ENCODE assay signal across 2 cellular contexts in genomic region chr19:34300380-34300779, GRCh38.
TF ChIP-seq lines count a peak whose summit lies in the region.

No MANE protein-coding gene starts in this region.

TF ChIP-seq in HCT116, 20 proteins besides CTCF, POLR2A, EP300 and RAD21:
- no peak for TF ChIP-seq JUND (IDR thresholded peaks at IDR 0.05)
- no peak for TF ChIP-seq ZNF274 (IDR thresholded peaks at IDR 0.05; ENCODE audit: low read depth, low read length)
- TF ChIP-seq EGR1 (IDR thresholded peaks at IDR 0.05; ENCODE audit: low read depth): no peak
- TF ChIP-seq ELF1 (IDR thresholded peaks at IDR 0.05; ENCODE audit: borderline replicate concordance, low read depth): no peak
- no peak for TF ChIP-seq FOSL1 (IDR thresholded peaks at IDR 0.05; ENCODE audit: low read depth)
- TF ChIP-seq POLR2AphosphoS5 (IDR thresholded peaks at IDR 0.05; ENCODE audit: low read depth, low read length): no peak

TF ChIP-seq in GM12878, 131 proteins besides CTCF, POLR2A, EP300 and RAD21:
- no peak for TF ChIP-seq STAT1 (conservative IDR thresholded peaks at IDR 0.05)
- TF ChIP-seq, protein P1, sequence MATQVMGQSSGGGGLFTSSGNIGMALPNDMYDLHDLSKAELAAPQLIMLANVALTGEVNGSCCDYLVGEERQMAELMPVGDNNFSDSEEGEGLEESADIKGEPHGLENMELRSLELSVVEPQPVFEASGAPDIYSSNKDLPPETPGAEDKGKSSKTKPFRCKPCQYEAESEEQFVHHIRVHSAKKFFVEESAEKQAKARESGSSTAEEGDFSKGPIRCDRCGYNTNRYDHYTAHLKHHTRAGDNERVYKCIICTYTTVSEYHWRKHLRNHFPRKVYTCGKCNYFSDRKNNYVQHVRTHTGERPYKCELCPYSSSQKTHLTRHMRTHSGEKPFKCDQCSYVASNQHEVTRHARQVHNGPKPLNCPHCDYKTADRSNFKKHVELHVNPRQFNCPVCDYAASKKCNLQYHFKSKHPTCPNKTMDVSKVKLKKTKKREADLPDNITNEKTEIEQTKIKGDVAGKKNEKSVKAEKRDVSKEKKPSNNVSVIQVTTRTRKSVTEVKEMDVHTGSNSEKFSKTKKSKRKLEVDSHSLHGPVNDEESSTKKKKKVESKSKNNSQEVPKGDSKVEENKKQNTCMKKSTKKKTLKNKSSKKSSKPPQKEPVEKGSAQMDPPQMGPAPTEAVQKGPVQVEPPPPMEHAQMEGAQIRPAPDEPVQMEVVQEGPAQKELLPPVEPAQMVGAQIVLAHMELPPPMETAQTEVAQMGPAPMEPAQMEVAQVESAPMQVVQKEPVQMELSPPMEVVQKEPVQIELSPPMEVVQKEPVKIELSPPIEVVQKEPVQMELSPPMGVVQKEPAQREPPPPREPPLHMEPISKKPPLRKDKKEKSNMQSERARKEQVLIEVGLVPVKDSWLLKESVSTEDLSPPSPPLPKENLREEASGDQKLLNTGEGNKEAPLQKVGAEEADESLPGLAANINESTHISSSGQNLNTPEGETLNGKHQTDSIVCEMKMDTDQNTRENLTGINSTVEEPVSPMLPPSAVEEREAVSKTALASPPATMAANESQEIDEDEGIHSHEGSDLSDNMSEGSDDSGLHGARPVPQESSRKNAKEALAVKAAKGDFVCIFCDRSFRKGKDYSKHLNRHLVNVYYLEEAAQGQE (IDR thresholded peaks at IDR 0.05; ENCODE audit: low read depth, low read length): no peak
- no peak for TF ChIP-seq ZNF207 (IDR thresholded peaks at IDR 0.05; ENCODE audit: borderline replicate concordance)
- TF ChIP-seq, protein P2, sequence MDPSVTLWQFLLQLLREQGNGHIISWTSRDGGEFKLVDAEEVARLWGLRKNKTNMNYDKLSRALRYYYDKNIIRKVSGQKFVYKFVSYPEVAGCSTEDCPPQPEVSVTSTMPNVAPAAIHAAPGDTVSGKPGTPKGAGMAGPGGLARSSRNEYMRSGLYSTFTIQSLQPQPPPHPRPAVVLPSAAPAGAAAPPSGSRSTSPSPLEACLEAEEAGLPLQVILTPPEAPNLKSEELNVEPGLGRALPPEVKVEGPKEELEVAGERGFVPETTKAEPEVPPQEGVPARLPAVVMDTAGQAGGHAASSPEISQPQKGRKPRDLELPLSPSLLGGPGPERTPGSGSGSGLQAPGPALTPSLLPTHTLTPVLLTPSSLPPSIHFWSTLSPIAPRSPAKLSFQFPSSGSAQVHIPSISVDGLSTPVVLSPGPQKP (IDR thresholded peaks at IDR 0.05; ENCODE audit: low read depth, low read length): no peak
- no peak for TF ChIP-seq BHLHE40 (IDR thresholded peaks at IDR 0.05; ENCODE audit: borderline replicate concordance in 1 of 2, low read depth in 2 of 2, low read length in 1 of 2)
- no peak for TF ChIP-seq CHD4 (IDR thresholded peaks at IDR 0.05)
- TF ChIP-seq BMI1 (IDR thresholded peaks at IDR 0.05; ENCODE audit: borderline replicate concordance): no peak
- no peak for TF ChIP-seq BRCA1 (IDR thresholded peaks at IDR 0.05; ENCODE audit: low read depth, low read length)
- TF ChIP-seq CUX1 (IDR thresholded peaks at IDR 0.05; ENCODE audit: insufficient replicate concordance, low read depth, low read length): no peak
- TF ChIP-seq NFIC (IDR thresholded peaks at IDR 0.05; ENCODE audit: low read depth, low read length): no peak
